Comparison of ENCODE assay signal across 3 cellular contexts in the genomic region with DNA sequence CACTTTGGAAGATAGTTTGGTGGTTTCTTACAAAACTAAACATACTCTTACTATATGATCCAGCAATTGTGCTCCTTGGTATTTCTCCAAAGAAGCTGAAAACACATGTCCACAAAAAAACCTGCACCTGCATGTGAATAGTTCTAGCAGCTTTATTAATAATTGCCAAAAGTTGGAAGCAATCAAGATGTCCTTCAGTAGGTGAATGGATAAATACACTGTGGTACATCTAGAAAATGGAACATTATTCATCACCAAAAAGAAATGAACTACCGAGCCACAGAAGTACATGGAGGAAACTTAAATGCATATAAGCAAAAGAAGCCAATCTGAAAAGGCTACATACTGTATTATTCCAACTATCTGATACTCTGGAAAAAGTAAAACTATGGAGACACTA.
"Had no signal": no experiment of that assay in that cellular context is flagged by ENCODE, and none has a peak within 500 bp of the region (broad histone marks: within the 10 kb centered on the region; RNA-seq: fewer than 3 reads in every experiment).

No MANE protein-coding gene starts in this region.

- ATAC-seq: GM12878 had no signal

- H3K4me3 ChIP-seq: GM12878 had no signal

- DNase-seq: GDM1, GF-D8 had no signal
